In genomic region chr6:30450908-30451818, GRCh38 we compare ENCODE assay signal across 8 cellular contexts. TPM values are rescaled to one million over a fixed set of nuclear protein-coding genes. Genes with fewer than 3 reads are reported as not detected.
DNase-seq lines count a peak whose midpoint lies in the region; ATAC-seq and TF ChIP-seq lines count a peak whose summit lies in the region.

No MANE protein-coding gene starts in this region.

- DNase-seq in GDM1 (lab: John Stamatoyannopoulos, UW) = peak; percentile 83
- peak; percentile 96 for DNase-seq in NB4 (ENCODE audit: low read depth)
- DNase-seq in activated T-helper 9 cell treated with anti-CD3 and anti-CD28 coated beads, Interleukin-2, amount 50 U/mL, for 16 hours (ENCODE audit: low read depth) = peak; percentile 37
- DNase-seq in left cardiac atrium = peak; percentile 69
- peak in 2 of 3 donors; percentile 21 to 44 for DNase-seq in stimulated activated CD4-positive, alpha-beta T cell treated with anti-CD3 and anti-CD28 coated beads, Interleukin-12 subunit alpha, Interleukin-12 subunit beta, amount 100 ng/mL, for 48 hours (ENCODE audit: low read depth in 2 of 3, low spot score in 1 of 3)
- no peak for DNase-seq in HCEC 1CT

- no peak overlapping the region for H3K4me3 ChIP-seq in NB4 (ENCODE audit: low read depth, low read length)

- intact Hi-C loops in left cardiac atrium (cut with DNase I) = no loop called here

- TF ChIP-seq POLR2A in NB4 (IDR thresholded peaks at IDR 0.05; ENCODE audit: extremely low read depth, insufficient read length) = no peak

- TF ChIP-seq CTCF in NB4 (IDR thresholded peaks at IDR 0.05; ENCODE audit: low read depth, low read length) = no peak

- ATAC-seq in left cardiac atrium = peak; percentile 64 to 68
- no peak for ATAC-seq in HG03469 (IDR thresholded peaks at IDR 0.05; ENCODE audit: unreplicated experiment)
- ATAC-seq in GM21526 (IDR thresholded peaks at IDR 0.05; ENCODE audit: low FRiP score, unreplicated experiment) = no peak

RNA-seq across cellular contexts. Expression of gene HLA-E, which starts 38.1 kb away (rescaled TPM):
- 100 to 1,000 TPM; 210 to 242 TPM for total RNA-seq in left cardiac atrium

Comparison
In these comparisons a context has a peak if more than half of its experiments do, and no peak if none do; other contexts are left out.
1. ATAC-seq: peak in left cardiac atrium (2 of 2); none in HG03469 (single experiment) and GM21526 (single experiment).